2 cellular contexts compared by ENCODE assay signal in the genomic region with DNA sequence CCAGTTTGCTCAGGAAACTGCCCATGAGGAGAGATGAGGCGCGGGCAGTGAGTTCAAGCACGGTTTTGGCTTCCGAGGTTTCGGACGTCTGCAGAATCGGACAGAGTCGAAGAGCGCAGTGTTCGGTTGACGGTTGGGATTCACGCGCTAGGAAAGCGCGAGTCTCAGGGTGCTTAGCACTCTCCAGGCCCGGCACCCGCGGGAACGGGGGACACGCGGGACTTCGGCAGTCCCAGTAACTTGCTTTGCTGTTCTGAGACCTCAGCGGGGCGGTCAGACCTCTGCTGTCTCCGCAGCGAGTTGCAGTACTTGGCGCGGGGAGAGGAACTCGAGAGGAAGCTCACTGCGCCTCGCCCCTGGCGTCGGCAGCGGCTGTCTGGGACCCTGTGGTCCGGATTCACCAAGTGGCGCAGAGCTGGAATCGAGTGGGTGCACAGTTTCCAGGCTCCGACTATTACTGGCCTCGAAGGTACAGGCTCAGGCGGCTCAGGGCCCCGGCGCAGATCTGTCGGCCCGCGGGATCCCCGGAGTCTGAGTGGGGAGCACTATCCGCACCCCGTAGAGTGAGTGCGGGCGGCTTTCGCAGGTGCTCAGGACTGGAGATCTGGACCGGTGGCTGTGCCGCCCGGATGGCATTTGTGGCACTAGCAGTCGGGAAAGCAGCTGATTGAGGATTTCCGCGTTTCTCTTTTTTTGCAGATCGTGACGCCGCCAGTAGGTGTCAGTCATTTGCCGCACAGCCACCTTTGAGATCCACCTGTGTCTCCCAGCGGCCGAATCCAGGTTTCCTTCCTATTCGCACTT.
TF ChIP-seq lines count a peak whose summit lies in the region.

POM121L2 (minus strand) TSS at position 128 of the 804 bp plus-strand sequence; CDS start at position 25, 103 bp downstream.

TF ChIP-seq in WTC11, 78 proteins besides CTCF, POLR2A, EP300 and RAD21 (continued from another document):
- no peak for TF ChIP-seq PRDM15 (CRISPR knock-in tag; IDR thresholded peaks at IDR 0.05)
- no peak for TF ChIP-seq ZSCAN18 (CRISPR knock-in tag; IDR thresholded peaks at IDR 0.05)
- peak; percentile 85 for TF ChIP-seq HMGXB4 (CRISPR knock-in tag; IDR thresholded peaks at IDR 0.05)
- TF ChIP-seq PRRX2 (CRISPR knock-in tag; IDR thresholded peaks at IDR 0.05), result no peak
- 0 out of 2 replicates have a peak, but pooled peaks have one; percentile 6 for TF ChIP-seq USF2 (CRISPR knock-in tag; IDR thresholded peaks at IDR 0.05)
- no peak for TF ChIP-seq EMX1 (CRISPR knock-in tag; IDR thresholded peaks at IDR 0.05)
- TF ChIP-seq, protein P1, sequence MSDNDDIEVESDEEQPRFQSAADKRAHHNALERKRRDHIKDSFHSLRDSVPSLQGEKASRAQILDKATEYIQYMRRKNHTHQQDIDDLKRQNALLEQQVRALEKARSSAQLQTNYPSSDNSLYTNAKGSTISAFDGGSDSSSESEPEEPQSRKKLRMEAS (CRISPR knock-in tag; IDR thresholded peaks at IDR 0.05), result peak; percentile 46
- TF ChIP-seq, protein P2, sequence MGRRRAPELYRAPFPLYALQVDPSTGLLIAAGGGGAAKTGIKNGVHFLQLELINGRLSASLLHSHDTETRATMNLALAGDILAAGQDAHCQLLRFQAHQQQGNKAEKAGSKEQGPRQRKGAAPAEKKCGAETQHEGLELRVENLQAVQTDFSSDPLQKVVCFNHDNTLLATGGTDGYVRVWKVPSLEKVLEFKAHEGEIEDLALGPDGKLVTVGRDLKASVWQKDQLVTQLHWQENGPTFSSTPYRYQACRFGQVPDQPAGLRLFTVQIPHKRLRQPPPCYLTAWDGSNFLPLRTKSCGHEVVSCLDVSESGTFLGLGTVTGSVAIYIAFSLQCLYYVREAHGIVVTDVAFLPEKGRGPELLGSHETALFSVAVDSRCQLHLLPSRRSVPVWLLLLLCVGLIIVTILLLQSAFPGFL (CRISPR knock-in tag; IDR thresholded peaks at IDR 0.05; ENCODE audit: borderline replicate concordance), result no peak
- TF ChIP-seq CREM (CRISPR knock-in tag; IDR thresholded peaks at IDR 0.05), result no peak
- TF ChIP-seq NR1H2 (CRISPR knock-in tag; IDR thresholded peaks at IDR 0.05), result peak; percentile 17; the same call in 1 of the 2 replicates
- no peak for TF ChIP-seq TCF7 (CRISPR knock-in tag; IDR thresholded peaks at IDR 0.05; ENCODE audit: low read depth)

TF ChIP-seq in HepG2, 621 proteins besides CTCF, POLR2A, EP300 and RAD21 (continued from another document and continues in another):
- TF ChIP-seq ZNF777 (CRISPR knock-in tag; IDR thresholded peaks at IDR 0.05) (peak; percentile 60; the same call in 1 of the 2 replicates), ARID5B (CRISPR knock-in tag; IDR thresholded peaks at IDR 0.05) (peak; percentile 49; the same call in 1 of the 2 replicates), ZNF678 (CRISPR knock-in tag; IDR thresholded peaks at IDR 0.05) (0 out of 2 replicates have a peak, but pooled peaks have one; percentile 69), ELF1 (CRISPR knock-in tag; IDR thresholded peaks at IDR 0.05) (peak; percentile 73), ZNF687 (CRISPR knock-in tag; IDR thresholded peaks at IDR 0.05) (peak; percentile 69), TFAP4 (IDR thresholded peaks at IDR 0.05; ENCODE audit: borderline replicate concordance, low read depth) (peak; percentile 92), ZNF724P (CRISPR knock-in tag; IDR thresholded peaks at IDR 0.05; ENCODE audit: borderline replicate concordance) (peak; percentile 25; the same call in 1 of the 2 replicates), SRF (IDR thresholded peaks at IDR 0.05; ENCODE audit: low read depth, low read length) (no peak), FOXJ3 (CRISPR knock-in tag; IDR thresholded peaks at IDR 0.05; ENCODE audit: borderline replicate concordance) (no peak), MYC (CRISPR knock-in tag; IDR thresholded peaks at IDR 0.05; ENCODE audit: borderline replicate concordance) (peak; percentile 19; the same call in 1 of the 2 replicates), JUN (CRISPR knock-in tag; IDR thresholded peaks at IDR 0.05) (no peak), SSRP1 (CRISPR knock-in tag; IDR thresholded peaks at IDR 0.05) (0 out of 2 replicates have a peak, but pooled peaks have one; percentile 57), MED1 (CRISPR knock-in tag; IDR thresholded peaks at IDR 0.05) (peak; percentile 10; the same call in 1 of the 2 replicates), TOE1 (CRISPR knock-in tag; IDR thresholded peaks at IDR 0.05) (no peak), KDM2A (CRISPR knock-in tag; IDR thresholded peaks at IDR 0.05; ENCODE audit: borderline replicate concordance, low read depth) (peak; percentile 91), FOXA3 (CRISPR knock-in tag; IDR thresholded peaks at IDR 0.05) (peak; percentile 21; the same call in 1 of the 2 replicates), HOXA3 (CRISPR knock-in tag; IDR thresholded peaks at IDR 0.05) (no peak; the same call in 1 of the 2 replicates)
- TF ChIP-seq, protein P3, sequence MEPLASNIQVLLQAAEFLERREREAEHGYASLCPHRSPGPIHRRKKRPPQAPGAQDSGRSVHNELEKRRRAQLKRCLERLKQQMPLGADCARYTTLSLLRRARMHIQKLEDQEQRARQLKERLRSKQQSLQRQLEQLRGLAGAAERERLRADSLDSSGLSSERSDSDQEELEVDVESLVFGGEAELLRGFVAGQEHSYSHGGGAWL (CRISPR knock-in tag; IDR thresholded peaks at IDR 0.05), result peak; percentile 68; the same call in 1 of the 2 replicates
- TF ChIP-seq, protein P4, sequence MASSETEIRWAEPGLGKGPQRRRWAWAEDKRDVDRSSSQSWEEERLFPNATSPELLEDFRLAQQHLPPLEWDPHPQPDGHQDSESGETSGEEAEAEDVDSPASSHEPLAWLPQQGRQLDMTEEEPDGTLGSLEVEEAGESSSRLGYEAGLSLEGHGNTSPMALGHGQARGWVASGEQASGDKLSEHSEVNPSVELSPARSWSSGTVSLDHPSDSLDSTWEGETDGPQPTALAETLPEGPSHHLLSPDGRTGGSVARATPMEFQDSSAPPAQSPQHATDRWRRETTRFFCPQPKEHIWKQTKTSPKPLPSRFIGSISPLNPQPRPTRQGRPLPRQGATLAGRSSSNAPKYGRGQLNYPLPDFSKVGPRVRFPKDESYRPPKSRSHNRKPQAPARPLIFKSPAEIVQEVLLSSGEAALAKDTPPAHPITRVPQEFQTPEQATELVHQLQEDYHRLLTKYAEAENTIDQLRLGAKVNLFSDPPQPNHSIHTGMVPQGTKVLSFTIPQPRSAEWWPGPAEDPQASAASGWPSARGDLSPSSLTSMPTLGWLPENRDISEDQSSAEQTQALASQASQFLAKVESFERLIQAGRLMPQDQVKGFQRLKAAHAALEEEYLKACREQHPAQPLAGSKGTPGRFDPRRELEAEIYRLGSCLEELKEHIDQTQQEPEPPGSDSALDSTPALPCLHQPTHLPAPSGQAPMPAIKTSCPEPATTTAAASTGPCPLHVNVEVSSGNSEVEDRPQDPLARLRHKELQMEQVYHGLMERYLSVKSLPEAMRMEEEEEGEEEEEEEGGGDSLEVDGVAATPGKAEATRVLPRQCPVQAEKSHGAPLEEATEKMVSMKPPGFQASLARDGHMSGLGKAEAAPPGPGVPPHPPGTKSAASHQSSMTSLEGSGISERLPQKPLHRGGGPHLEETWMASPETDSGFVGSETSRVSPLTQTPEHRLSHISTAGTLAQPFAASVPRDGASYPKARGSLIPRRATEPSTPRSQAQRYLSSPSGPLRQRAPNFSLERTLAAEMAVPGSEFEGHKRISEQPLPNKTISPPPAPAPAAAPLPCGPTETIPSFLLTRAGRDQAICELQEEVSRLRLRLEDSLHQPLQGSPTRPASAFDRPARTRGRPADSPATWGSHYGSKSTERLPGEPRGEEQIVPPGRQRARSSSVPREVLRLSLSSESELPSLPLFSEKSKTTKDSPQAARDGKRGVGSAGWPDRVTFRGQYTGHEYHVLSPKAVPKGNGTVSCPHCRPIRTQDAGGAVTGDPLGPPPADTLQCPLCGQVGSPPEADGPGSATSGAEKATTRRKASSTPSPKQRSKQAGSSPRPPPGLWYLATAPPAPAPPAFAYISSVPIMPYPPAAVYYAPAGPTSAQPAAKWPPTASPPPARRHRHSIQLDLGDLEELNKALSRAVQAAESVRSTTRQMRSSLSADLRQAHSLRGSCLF (CRISPR knock-in tag; IDR thresholded peaks at IDR 0.05; ENCODE audit: borderline replicate concordance), result no peak
- TF ChIP-seq, protein P5, sequence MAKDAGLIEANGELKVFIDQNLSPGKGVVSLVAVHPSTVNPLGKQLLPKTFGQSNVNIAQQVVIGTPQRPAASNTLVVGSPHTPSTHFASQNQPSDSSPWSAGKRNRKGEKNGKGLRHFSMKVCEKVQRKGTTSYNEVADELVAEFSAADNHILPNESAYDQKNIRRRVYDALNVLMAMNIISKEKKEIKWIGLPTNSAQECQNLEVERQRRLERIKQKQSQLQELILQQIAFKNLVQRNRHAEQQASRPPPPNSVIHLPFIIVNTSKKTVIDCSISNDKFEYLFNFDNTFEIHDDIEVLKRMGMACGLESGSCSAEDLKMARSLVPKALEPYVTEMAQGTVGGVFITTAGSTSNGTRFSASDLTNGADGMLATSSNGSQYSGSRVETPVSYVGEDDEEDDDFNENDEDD (CRISPR knock-in tag; IDR thresholded peaks at IDR 0.05; ENCODE audit: borderline replicate concordance), result 0 out of 2 replicates have a peak, but pooled peaks have one; percentile 25
- TF ChIP-seq, protein P6, sequence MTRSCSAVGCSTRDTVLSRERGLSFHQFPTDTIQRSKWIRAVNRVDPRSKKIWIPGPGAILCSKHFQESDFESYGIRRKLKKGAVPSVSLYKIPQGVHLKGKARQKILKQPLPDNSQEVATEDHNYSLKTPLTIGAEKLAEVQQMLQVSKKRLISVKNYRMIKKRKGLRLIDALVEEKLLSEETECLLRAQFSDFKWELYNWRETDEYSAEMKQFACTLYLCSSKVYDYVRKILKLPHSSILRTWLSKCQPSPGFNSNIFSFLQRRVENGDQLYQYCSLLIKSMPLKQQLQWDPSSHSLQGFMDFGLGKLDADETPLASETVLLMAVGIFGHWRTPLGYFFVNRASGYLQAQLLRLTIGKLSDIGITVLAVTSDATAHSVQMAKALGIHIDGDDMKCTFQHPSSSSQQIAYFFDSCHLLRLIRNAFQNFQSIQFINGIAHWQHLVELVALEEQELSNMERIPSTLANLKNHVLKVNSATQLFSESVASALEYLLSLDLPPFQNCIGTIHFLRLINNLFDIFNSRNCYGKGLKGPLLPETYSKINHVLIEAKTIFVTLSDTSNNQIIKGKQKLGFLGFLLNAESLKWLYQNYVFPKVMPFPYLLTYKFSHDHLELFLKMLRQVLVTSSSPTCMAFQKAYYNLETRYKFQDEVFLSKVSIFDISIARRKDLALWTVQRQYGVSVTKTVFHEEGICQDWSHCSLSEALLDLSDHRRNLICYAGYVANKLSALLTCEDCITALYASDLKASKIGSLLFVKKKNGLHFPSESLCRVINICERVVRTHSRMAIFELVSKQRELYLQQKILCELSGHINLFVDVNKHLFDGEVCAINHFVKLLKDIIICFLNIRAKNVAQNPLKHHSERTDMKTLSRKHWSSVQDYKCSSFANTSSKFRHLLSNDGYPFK (CRISPR knock-in tag; IDR thresholded peaks at IDR 0.05; ENCODE audit: borderline replicate concordance), result peak; percentile 30; the same call in 1 of the 2 replicates
